Comparison of ENCODE assay signal across 1 cellular context in genomic region chr5:111757582-111758283, GRCh38.
TF ChIP-seq lines count a peak whose summit lies in the region.

No MANE protein-coding gene starts in this region.

TF ChIP-seq in HCT116, 20 proteins besides CTCF, POLR2A, EP300 and RAD21 (continued from another document):
- no peak for TF ChIP-seq REST (IDR thresholded peaks at IDR 0.05; ENCODE audit: low read depth)
- TF ChIP-seq CEBPB (IDR thresholded peaks at IDR 0.05; ENCODE audit: low read depth), result no peak
- TF ChIP-seq POLR2AphosphoS5 (IDR thresholded peaks at IDR 0.05; ENCODE audit: low read depth, low read length), result peak; percentile 46; the same call in 1 of the 2 replicates
- no peak for TF ChIP-seq EZH2phosphoT487 (IDR thresholded peaks at IDR 0.05; ENCODE audit: borderline replicate concordance)
- TF ChIP-seq TCF7L2 (IDR thresholded peaks at IDR 0.05; ENCODE audit: borderline replicate concordance, extremely low read depth, insufficient read depth, insufficient read length), result peak; percentile 70
- peak; percentile 51 for TF ChIP-seq EGR1 (IDR thresholded peaks at IDR 0.05; ENCODE audit: low read depth)
- no peak for TF ChIP-seq ELF1 (IDR thresholded peaks at IDR 0.05; ENCODE audit: borderline replicate concordance, low read depth)
- TF ChIP-seq SIN3A (IDR thresholded peaks at IDR 0.05; ENCODE audit: low read depth), result no peak
- TF ChIP-seq SP1 (IDR thresholded peaks at IDR 0.05; ENCODE audit: low read depth), result 0 out of 2 replicates have a peak, but pooled peaks have one; percentile 5
- TF ChIP-seq JUND (IDR thresholded peaks at IDR 0.05), result no peak
- TF ChIP-seq YY1 (IDR thresholded peaks at IDR 0.05; ENCODE audit: extremely low read depth, insufficient replicate concordance, low read depth, low read length), result no peak
